1 cellular context compared by ENCODE assay signal in the genomic region with DNA sequence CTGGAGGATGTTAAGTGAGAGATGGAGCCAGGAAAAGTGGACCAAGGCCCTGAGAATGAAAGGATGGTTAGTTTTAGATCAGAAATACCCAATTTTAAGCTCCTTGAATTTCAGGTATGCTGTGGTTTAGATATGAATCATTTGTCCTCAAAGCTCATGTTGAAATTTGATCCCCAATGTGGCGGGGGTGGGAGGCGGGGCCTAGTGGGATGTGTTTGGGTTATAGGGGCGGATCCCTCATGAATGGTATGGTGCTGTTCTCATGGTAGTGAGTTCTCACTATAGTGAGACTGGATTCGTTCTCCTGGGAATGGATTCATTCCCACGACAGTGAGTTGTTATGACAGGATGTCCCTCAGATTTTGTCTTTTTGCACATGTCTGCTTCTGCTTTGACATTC.
TF ChIP-seq lines count a peak whose summit lies in the region.

No MANE protein-coding gene starts in this region.

TF ChIP-seq in H1, 55 proteins besides CTCF, POLR2A, EP300 and RAD21:
- TF ChIP-seq TBP (IDR thresholded peaks at IDR 0.05; ENCODE audit: low read depth, low read length) (no peak), MAFK (IDR thresholded peaks at IDR 0.05; ENCODE audit: low read depth, low read length) (no peak), SUZ12 (IDR thresholded peaks at IDR 0.05; ENCODE audit: low read length) (no peak), SIRT6 (IDR thresholded peaks at IDR 0.05; ENCODE audit: low read length) (no peak)
TF ChIP-seq in H1: peak in this region for 0.
